8 cellular contexts compared by ENCODE assay signal in genomic region chr1:11934295-11935039, GRCh38. TPM values are rescaled to one million over a fixed set of nuclear protein-coding genes. Genes with fewer than 3 reads are reported as not detected.
DNase-seq lines count a peak whose midpoint lies in the region; ATAC-seq and TF ChIP-seq lines count a peak whose summit lies in the region.

TSS of gene PLOD1 (plus strand) at chr1:11934717. CDS start at chr1:11934780, 63 bp downstream.

- no peak for TF ChIP-seq CTCF in CD14-positive monocyte (IDR thresholded peaks at IDR 0.05)

- DNase-seq in CD14-positive monocyte (ENCODE audit: low spot score): peak; percentile 74
- peak; percentile 80 for DNase-seq in NK-92 treated with Interleukin-12 subunit alpha and Interleukin-12 subunit beta, amount 100 ng/mL, for 24 hours (lab: John Stamatoyannopoulos, UW)
- DNase-seq in activated CD8-positive, alpha-beta memory T cell treated with anti-CD3 and anti-CD28 coated beads for 24 hours: peak; percentile 96
- peak; percentile 73 to 82 (median 80) for DNase-seq in effector memory CD4-positive, alpha-beta T cell
- peak; percentile 52 to 62 for DNase-seq in memory B cell (ENCODE audit: low spot score in 2 of 2)
- DNase-seq in stimulated activated CD4-positive, alpha-beta T cell treated with anti-CD3 and anti-CD28 coated beads, TNF-alpha, amount 100 ng/mL, for 48 hours (ENCODE audit: low read depth in 3 of 3): peak; percentile 69 to 84 (median 72)

- H3K4me3 Mint-ChIP-seq in CD14-positive monocyte (peak within 1 kb of the TSS; percentile 83 to 89), memory B cell (peak within 1 kb of the TSS; percentile 82)

- H3K4me1 ChIP-seq in effector memory CD4-positive, alpha-beta T cell (ENCODE audit: control insufficient read depth, insufficient read depth, low read length, poor library complexity, severe bottlenecking): peaks cover 14% of the 10 kb centered on the region

- H3K9me3 ChIP-seq in effector memory CD4-positive, alpha-beta T cell (ENCODE audit: control insufficient read depth, low read length): no peaks in the 10 kb centered on the region

- H3K9me3 Mint-ChIP-seq in CD14-positive monocyte (no peaks in the 10 kb centered on the region), memory B cell (no peaks in the 10 kb centered on the region)

- H3K27ac ChIP-seq in effector memory CD4-positive, alpha-beta T cell (ENCODE audit: insufficient read depth, low read length, poor library complexity, severe bottlenecking): peak within 1 kb of the TSS; percentile 37

- peaks cover 0 to 5% (median 0%) of the 10 kb centered on the region in 3 donors for H3K27me3 Mint-ChIP-seq in CD14-positive monocyte (ENCODE audit: low read depth in 3 of 3)
- no peaks in the 10 kb centered on the region for H3K27me3 Mint-ChIP-seq in memory B cell

- intact Hi-C loops in CD14-positive monocyte (cut with micrococcal nuclease): loop anchor here in 1 of 2 donors (5.0 kb wide), 1 partner anchor 43 kb away; no protein-coding TSS in a partner anchor

- H3K27me3 ChIP-seq in effector memory CD4-positive, alpha-beta T cell (replicated peaks; ENCODE audit: control insufficient read depth, insufficient read depth, low read length, poor library complexity, severe bottlenecking): no peaks in the 10 kb centered on the region

- H3K36me3 ChIP-seq in effector memory CD4-positive, alpha-beta T cell (ENCODE audit: control insufficient read depth, insufficient read depth, low read length): no peaks in the 10 kb centered on the region

- peaks cover 0 to 21% of the 10 kb centered on the region in 2 donors for H3K36me3 Mint-ChIP-seq in CD14-positive monocyte
- no peaks in the 10 kb centered on the region for H3K36me3 Mint-ChIP-seq in memory B cell

- H3K27ac Mint-ChIP-seq in CD14-positive monocyte (peak within 1 kb of the TSS; percentile 75 to 90 (median 88)), memory B cell (no peak within 1 kb of the TSS)

- ATAC-seq in GM19351 (IDR thresholded peaks at IDR 0.05; ENCODE audit: unreplicated experiment): peak; percentile 83
- peak; percentile 87 for ATAC-seq in HG03521 (IDR thresholded peaks at IDR 0.05; ENCODE audit: unreplicated experiment)
- ATAC-seq in memory B cell (ENCODE audit: low read depth): peak; percentile 99

- H3K4me3 ChIP-seq in effector memory CD4-positive, alpha-beta T cell (ENCODE audit: insufficient read depth, low read depth, low read length, poor library complexity, severe bottlenecking): peak within 1 kb of the TSS; percentile 78

- H3K4me1 Mint-ChIP-seq in CD14-positive monocyte (peaks cover 45% of the 10 kb centered on the region), memory B cell (no peaks in the 10 kb centered on the region)

RNA-seq across cellular contexts. Expression of gene PLOD1, which starts in this region (rescaled TPM):
- polyA plus RNA-seq in CD14-positive monocyte: 10 to 100 TPM; 44.5 to 53.1 TPM

Comparison
In these comparisons a context has a peak if more than half of its experiments do, and no peak if none do; other contexts are left out.
1. Peak in every context shown above with its lines: DNase-seq, ATAC-seq, H3K4me3 ChIP-seq and H3K27ac ChIP-seq.